In the genomic region with DNA sequence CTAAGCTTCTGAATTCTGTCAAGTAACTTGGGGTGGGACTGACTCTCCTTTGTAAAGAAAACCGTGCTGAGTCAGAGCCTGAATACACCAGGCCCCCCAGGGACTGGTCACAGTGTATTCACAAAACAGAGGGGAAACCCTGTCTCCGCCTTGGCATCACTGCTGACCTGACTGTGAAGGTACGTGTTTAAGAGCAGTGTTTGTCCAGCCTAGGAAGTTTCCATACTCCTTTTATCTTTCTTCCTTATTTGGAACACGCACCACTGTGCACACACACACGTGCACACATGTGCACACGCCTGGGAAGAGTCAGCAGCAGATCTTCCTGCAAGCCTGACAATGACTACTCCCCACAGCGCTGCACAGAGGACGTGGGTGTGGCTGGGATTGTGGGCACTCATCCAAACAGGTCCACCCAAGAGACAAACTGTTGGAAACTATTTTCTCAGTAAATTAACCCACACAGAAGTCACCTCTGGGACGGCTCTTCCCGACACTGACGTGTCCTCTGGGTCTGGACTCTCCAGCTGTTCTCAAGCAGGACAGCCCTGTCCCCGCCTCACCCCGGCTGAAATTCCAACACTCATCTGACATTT, we compare ENCODE assay signal across 8 cellular contexts.
DNase-seq lines count a peak whose midpoint lies in the region; ATAC-seq and TF ChIP-seq lines count a peak whose summit lies in the region.

No MANE protein-coding gene starts in this region.

- peak; percentile 91 for ATAC-seq in HG02678 (IDR thresholded peaks at IDR 0.05; ENCODE audit: unreplicated experiment)
- peak; percentile 45 for ATAC-seq in memory B cell (ENCODE audit: low read depth)
- ATAC-seq in stimulated activated naive CD8-positive, alpha-beta T cell treated with anti-CD3 and anti-CD28 coated beads, Interleukin-15, amount 100 ng/mL, for 72 hours = no peak
- no peak for ATAC-seq in activated CD4-positive, alpha-beta T cell treated with anti-CD3 and anti-CD28 coated beads for 36 hours

- no peak for TF ChIP-seq POLR2A in adrenal gland (IDR thresholded peaks at IDR 0.05)

- H3K27ac ChIP-seq in adrenal gland = peak overlapping the region in 4 of 5 donors; percentile 6 to 84 (median 34)

- H3K9me3 ChIP-seq in adrenal gland (replicated peaks in 1 of 3) = no peaks in the 10 kb centered on the region

- DNase-seq in GM04503 (ENCODE audit: low read depth) (peak; percentile 81), adrenal gland (peak; percentile 34 to 86 (median 67)), memory B cell (ENCODE audit: low spot score in 2 of 2) (no peak), NCI-H2196 (lab: John Stamatoyannopoulos, UW; ENCODE audit: unreplicated experiment) (no peak)
- DNase-seq in stimulated activated naive CD8-positive, alpha-beta T cell treated with anti-CD3 and anti-CD28 coated beads, Interleukin-15, amount 100 ng/mL, for 72 hours = no peak
- no peak for DNase-seq in activated CD4-positive, alpha-beta T cell treated with anti-CD3 and anti-CD28 coated beads for 36 hours
- no peak for DNase-seq in stimulated activated CD4-positive, alpha-beta T cell treated with anti-CD3 and anti-CD28 coated beads, Interleukin-1b, Interleukin-23, amount 100 ng/mL, for 48 hours

- H3K36me3 Mint-ChIP-seq in memory B cell = no peaks in the 10 kb centered on the region
- H3K36me3 Mint-ChIP-seq in activated CD4-positive, alpha-beta T cell treated with anti-CD3 and anti-CD28 coated beads for 36 hours (ENCODE audit: low read depth) = peaks cover 24% of the 10 kb centered on the region

- 30 to 35% (median 33%) methylated on average over 13 of the region's 13 CpGs for WGBS in adrenal gland, 4 donors

- no peaks in the 10 kb centered on the region for H3K9me3 Mint-ChIP-seq in memory B cell
- H3K9me3 Mint-ChIP-seq in stimulated activated naive CD8-positive, alpha-beta T cell treated with anti-CD3 and anti-CD28 coated beads, Interleukin-15, amount 100 ng/mL, for 72 hours = no peaks in the 10 kb centered on the region
- no peaks in the 10 kb centered on the region for H3K9me3 Mint-ChIP-seq in activated CD4-positive, alpha-beta T cell treated with anti-CD3 and anti-CD28 coated beads for 36 hours (ENCODE audit: low read depth)

- intact Hi-C loops in adrenal gland (cut with DNase I) = loop anchor here in 1 of 2 donors (10.0 kb wide), 1 partner anchor 89 kb away; the partner anchor contains the start of gene ATP10A
- intact Hi-C loops in activated CD4-positive, alpha-beta T cell treated with anti-CD3 and anti-CD28 coated beads for 36 hours (cut with DNase I, micrococcal nuclease) = loop anchor here in 1 of 2 experiments (10.0 kb wide), 1 partner anchor 61 kb away; no protein-coding TSS in a partner anchor

- POLR2A ChIA-PET in activated CD4-positive, alpha-beta T cell treated with anti-CD3 and anti-CD28 coated beads for 36 hours (lab: Charles Lee) = no interaction called here

- peaks cover 4% of the 10 kb centered on the region for H3K27me3 Mint-ChIP-seq in memory B cell
- H3K27me3 Mint-ChIP-seq in stimulated activated naive CD8-positive, alpha-beta T cell treated with anti-CD3 and anti-CD28 coated beads, Interleukin-15, amount 100 ng/mL, for 72 hours = no peaks in the 10 kb centered on the region
- H3K27me3 Mint-ChIP-seq in activated CD4-positive, alpha-beta T cell treated with anti-CD3 and anti-CD28 coated beads for 36 hours = no peaks in the 10 kb centered on the region

- CTCF ChIA-PET in activated CD4-positive, alpha-beta T cell treated with anti-CD3 and anti-CD28 coated beads for 36 hours (lab: Charles Lee) = interaction anchor here (1.0 kb wide), 1 partner anchor 9 kb away, joined by 3 read pairs; no protein-coding TSS in a partner anchor

- H3K4me1 Mint-ChIP-seq in memory B cell = peaks cover 4% of the 10 kb centered on the region
- H3K4me1 Mint-ChIP-seq in stimulated activated naive CD8-positive, alpha-beta T cell treated with anti-CD3 and anti-CD28 coated beads, Interleukin-15, amount 100 ng/mL, for 72 hours = peaks cover 49% of the 10 kb centered on the region
- peaks cover 33% of the 10 kb centered on the region for H3K4me1 Mint-ChIP-seq in activated CD4-positive, alpha-beta T cell treated with anti-CD3 and anti-CD28 coated beads for 36 hours

- TF ChIP-seq CTCF in adrenal gland (IDR thresholded peaks at IDR 0.05) = no peak

- H3K36me3 ChIP-seq in adrenal gland (replicated peaks in 1 of 2) = no peaks in the 10 kb centered on the region

- no peak overlapping the region for H3K27ac Mint-ChIP-seq in memory B cell
- H3K27ac Mint-ChIP-seq in stimulated activated naive CD8-positive, alpha-beta T cell treated with anti-CD3 and anti-CD28 coated beads, Interleukin-15, amount 100 ng/mL, for 72 hours = no peak overlapping the region
- H3K27ac Mint-ChIP-seq in activated CD4-positive, alpha-beta T cell treated with anti-CD3 and anti-CD28 coated beads for 36 hours = no peak overlapping the region

- H3K27me3 ChIP-seq in adrenal gland = no peaks in the 10 kb centered on the region

- no peak overlapping the region for H3K4me3 Mint-ChIP-seq in memory B cell
- no peak overlapping the region for H3K4me3 Mint-ChIP-seq in stimulated activated naive CD8-positive, alpha-beta T cell treated with anti-CD3 and anti-CD28 coated beads, Interleukin-15, amount 100 ng/mL, for 72 hours
- H3K4me3 Mint-ChIP-seq in activated CD4-positive, alpha-beta T cell treated with anti-CD3 and anti-CD28 coated beads for 36 hours = no peak overlapping the region

- H3K4me1 ChIP-seq in adrenal gland (replicated peaks in 1 of 2) = peaks cover 0 to 4% of the 10 kb centered on the region in 2 donors

- H3K4me3 ChIP-seq in adrenal gland = no peak overlapping the region

Comparison
In these comparisons a context has a peak if more than half of its experiments do, and no peak if none do; other contexts are left out.
1. DNase-seq: peak in GM04503 (single experiment) and adrenal gland (7 of 7); none in memory B cell (0 of 2), stimulated activated naive CD8-positive, alpha-beta T cell treated with anti-CD3 and anti-CD28 coated beads, Interleukin-15, amount 100 ng/mL, for 72 hours (0 of 2), activated CD4-positive, alpha-beta T cell treated with anti-CD3 and anti-CD28 coated beads for 36 hours (single experiment), NCI-H2196 (single experiment) and stimulated activated CD4-positive, alpha-beta T cell treated with anti-CD3 and anti-CD28 coated beads, Interleukin-1b, Interleukin-23, amount 100 ng/mL, for 48 hours (single experiment).
2. ATAC-seq: peak in HG02678 (single experiment) and memory B cell (single experiment); none in stimulated activated naive CD8-positive, alpha-beta T cell treated with anti-CD3 and anti-CD28 coated beads, Interleukin-15, amount 100 ng/mL, for 72 hours (single experiment) and activated CD4-positive, alpha-beta T cell treated with anti-CD3 and anti-CD28 coated beads for 36 hours (single experiment).